ENCODE assay signal across 1 cellular context in the genomic region with DNA sequence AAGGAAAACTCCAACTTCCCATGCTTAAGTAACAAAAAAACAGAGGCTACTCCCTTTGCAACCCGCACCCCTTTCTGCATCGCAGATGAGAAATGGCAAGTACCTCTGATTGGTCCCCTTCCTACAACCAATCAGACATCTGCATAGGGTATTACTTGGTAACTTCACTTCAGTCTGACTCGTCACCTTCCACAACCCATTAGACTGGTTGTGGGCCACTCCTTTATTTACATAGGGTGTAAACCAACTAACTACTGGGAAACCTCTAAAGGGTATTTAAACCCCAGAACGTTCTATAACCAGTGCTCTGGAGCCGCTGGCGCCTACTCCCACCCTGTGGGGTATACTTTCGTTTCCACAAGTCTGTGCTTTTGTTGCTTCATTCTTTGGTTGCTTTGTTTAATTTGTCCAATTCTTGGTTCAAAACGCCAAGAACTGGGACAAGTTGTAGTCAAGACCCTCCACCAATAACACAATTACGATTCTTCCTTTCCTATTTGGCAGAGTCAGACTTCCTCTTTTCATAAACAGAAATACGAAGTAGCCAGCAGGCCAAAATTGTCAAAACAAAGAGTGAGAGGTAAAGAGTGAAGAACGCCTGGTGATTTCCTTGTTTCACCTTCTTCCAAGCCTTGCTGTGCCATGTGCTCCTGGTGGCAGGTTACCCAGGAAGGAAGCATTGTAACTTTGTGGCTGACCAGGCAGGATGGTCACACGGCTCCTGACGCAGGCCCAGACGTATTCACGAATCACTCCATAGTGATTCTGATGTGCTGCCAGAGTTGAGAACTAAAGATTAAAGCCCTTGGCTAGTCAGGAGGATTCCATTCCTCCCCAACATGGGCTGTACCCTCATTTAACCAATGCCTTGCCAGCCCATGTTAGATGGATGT.
TF ChIP-seq lines count a peak whose summit lies in the region.

No MANE protein-coding gene starts in this region.

TF ChIP-seq in endothelial cell of umbilical vein, 7 proteins besides CTCF, POLR2A, EP300 and RAD21 (continued from another document):
- TF ChIP-seq, protein P1, sequence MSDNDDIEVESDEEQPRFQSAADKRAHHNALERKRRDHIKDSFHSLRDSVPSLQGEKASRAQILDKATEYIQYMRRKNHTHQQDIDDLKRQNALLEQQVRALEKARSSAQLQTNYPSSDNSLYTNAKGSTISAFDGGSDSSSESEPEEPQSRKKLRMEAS (IDR thresholded peaks at IDR 0.05; ENCODE audit: insufficient read depth, insufficient read length), result no peak
- no peak for TF ChIP-seq JUN (IDR thresholded peaks at IDR 0.05; ENCODE audit: borderline replicate concordance, insufficient read depth, insufficient read length, low read depth)
